ENCODE assay signal across 8 cellular contexts in the genomic region with DNA sequence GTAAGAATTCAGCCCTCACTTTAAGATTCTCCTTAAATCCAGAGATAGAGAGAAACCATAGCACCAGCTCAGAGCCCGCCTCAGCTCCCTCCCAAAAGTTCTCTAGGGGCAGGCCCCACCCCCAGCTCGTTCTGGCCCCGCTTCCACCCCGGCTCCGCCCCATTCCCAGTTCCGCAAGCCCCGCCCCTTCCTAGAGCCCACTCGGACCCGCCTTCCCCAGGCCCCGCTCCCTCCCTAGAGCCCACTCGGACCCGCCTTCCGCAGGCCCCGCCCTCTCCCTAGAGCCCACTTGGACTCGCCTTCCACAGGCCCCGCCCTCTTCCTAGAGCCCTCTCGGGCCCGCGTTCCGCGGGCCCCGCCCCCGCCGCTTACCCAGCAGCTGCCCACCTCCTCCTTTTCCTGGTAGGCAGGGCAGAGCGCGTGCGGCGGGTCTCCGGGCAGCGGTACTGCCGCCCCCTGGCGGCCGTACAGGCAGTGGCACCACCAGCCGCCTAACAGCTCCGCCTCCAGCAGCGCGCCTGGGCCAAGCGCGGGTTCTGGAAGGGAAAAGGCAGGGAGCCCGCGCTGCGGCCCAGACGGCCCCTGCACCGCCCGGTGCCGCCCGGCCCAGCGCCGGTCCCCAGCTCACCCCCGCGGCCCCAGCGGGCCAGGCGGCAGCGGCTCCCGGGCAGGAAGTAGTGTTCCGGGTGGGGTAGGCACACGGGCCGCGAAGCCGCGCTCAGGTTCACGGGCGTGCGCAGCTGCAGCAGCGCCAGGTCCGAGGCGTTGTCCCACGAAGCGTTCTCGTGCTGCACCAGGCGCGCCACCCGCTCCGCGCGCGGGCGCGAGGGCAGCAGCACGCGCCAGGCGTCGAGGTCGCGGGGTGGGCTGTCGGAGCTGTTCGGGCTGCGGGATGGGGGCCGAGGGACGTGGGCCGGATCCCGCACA. TPM values are rescaled to one million over a fixed set of nuclear protein-coding genes. Genes with fewer than 3 reads are reported as not detected.
DNase-seq lines count a peak whose midpoint lies in the region; ATAC-seq and TF ChIP-seq lines count a peak whose summit lies in the region.

No MANE protein-coding gene starts in this region.

- DNase-seq in Caki2 (ENCODE audit: low read depth) (peak; percentile 99), HUDEP-2 (lab: John Stamatoyannopoulos, UW; ENCODE audit: unreplicated experiment in 76 of 76) (peak in 75 of 76 experiments; percentile 77 to 100 (median 99)), NOMO-1 treated with DMSO at 0.1 percent for 48 hours (lab: John Stamatoyannopoulos, UW; ENCODE audit: unreplicated experiment) (peak; percentile 99), endodermal cell (peak; percentile 100)
- DNase-seq in activated CD8-positive, alpha-beta memory T cell treated with anti-CD3 and anti-CD28 coated beads, Interleukin-2, amount 10 ng/mL, durations not matched to agents 7 days and 5 days, result peak; percentile 100
- peak; percentile 89 for DNase-seq in stimulated activated CD8-positive, alpha-beta memory T cell treated with anti-CD3 and anti-CD28 coated beads, Interleukin-15, amount 100 ng/mL, for 24 hours (ENCODE audit: low read depth)

- H3K27ac ChIP-seq in endodermal cell (ENCODE audit: low read depth, low read length) (peak overlapping the region; percentile 19), mesodermal cell (ENCODE audit: low read depth, low read length, severe bottlenecking) (peak overlapping the region; percentile 73)

- H3K36me3 ChIP-seq in endodermal cell (ENCODE audit: control insufficient read depth, insufficient read depth, low read length) (no peaks in the 10 kb centered on the region), mesodermal cell (ENCODE audit: control insufficient read depth, insufficient read depth, low read length) (no peaks in the 10 kb centered on the region)

- no peaks in the 10 kb centered on the region for H3K9me3 ChIP-seq in endodermal cell (ENCODE audit: control insufficient read depth, low read length)
- H3K9me3 ChIP-seq in mesodermal cell (ENCODE audit: control insufficient read depth, low read length), result no peaks in the 10 kb centered on the region

- peak overlapping the region; percentile 85 for H3K27ac Mint-ChIP-seq in activated CD8-positive, alpha-beta memory T cell treated with anti-CD3 and anti-CD28 coated beads, Interleukin-2, amount 10 ng/mL, durations not matched to agents 7 days and 5 days
- H3K27ac Mint-ChIP-seq in endodermal cell, result peak overlapping the region; percentile 81

- peak overlapping the region; percentile 63 for H3K4me3 Mint-ChIP-seq in activated CD8-positive, alpha-beta memory T cell treated with anti-CD3 and anti-CD28 coated beads, Interleukin-2, amount 10 ng/mL, durations not matched to agents 7 days and 5 days
- H3K4me3 Mint-ChIP-seq in endodermal cell, result peak overlapping the region; percentile 37

- H3K4me1 ChIP-seq in endodermal cell (ENCODE audit: control insufficient read depth, insufficient read depth, low read length) (peaks cover 3% of the 10 kb centered on the region), mesodermal cell (ENCODE audit: control insufficient read depth, insufficient read depth, low read length, poor library complexity, severe bottlenecking) (peaks cover 14% of the 10 kb centered on the region)

- H3K4me3 ChIP-seq in endodermal cell (ENCODE audit: low read length), result peak overlapping the region; percentile 71
- H3K4me3 ChIP-seq in mesodermal cell (ENCODE audit: extremely low read depth, insufficient read depth, low read length, poor library complexity, severe bottlenecking), result peak overlapping the region; percentile 28

- no peaks in the 10 kb centered on the region for H3K36me3 Mint-ChIP-seq in activated CD8-positive, alpha-beta memory T cell treated with anti-CD3 and anti-CD28 coated beads, Interleukin-2, amount 10 ng/mL, durations not matched to agents 7 days and 5 days
- no peaks in the 10 kb centered on the region for H3K36me3 Mint-ChIP-seq in endodermal cell (ENCODE audit: low read depth)

- peak; percentile 84 for ATAC-seq in GM21390 (IDR thresholded peaks at IDR 0.05; ENCODE audit: unreplicated experiment)
- ATAC-seq in activated CD8-positive, alpha-beta memory T cell treated with anti-CD3 and anti-CD28 coated beads, Interleukin-2, amount 10 ng/mL, durations not matched to agents 7 days and 5 days, result peak; percentile 94

- WGBS in endodermal cell (ENCODE audit: insufficient coverage in 1 of 2, insufficient read length in 1 of 2), 2 experiments, result 22 to 54% methylated on average over 31 to 92 of the region's 92 CpGs
- 27 to 40% methylated on average over 37 to 86 of the region's 92 CpGs for WGBS in mesodermal cell (ENCODE audit: insufficient coverage in 2 of 2), 2 experiments

- in situ Hi-C loops in Caki2 (cut with HindIII; ENCODE audit: low pct_unique_long_range_greater_than_20kb, low sequenced_read_pairs), result no loop called here

- CTCF ChIA-PET in activated CD8-positive, alpha-beta memory T cell treated with anti-CD3 and anti-CD28 coated beads, Interleukin-2, amount 10 ng/mL, durations not matched to agents 7 days and 5 days (lab: Charles Lee), result interaction anchor here (0.6 to 2.8 kb wide), 49 partner anchors 9 to 328 kb away, joined by 3 to 35 read pairs (median 5); a partner anchor contains a TSS

- peaks cover 12% of the 10 kb centered on the region for H3K27me3 ChIP-seq in endodermal cell (ENCODE audit: control insufficient read depth, insufficient read depth, low read length, poor library complexity, severe bottlenecking)

- H3K9ac ChIP-seq in endodermal cell (ENCODE audit: extremely low read depth, low read length, poor library complexity, severe bottlenecking), result no peak overlapping the region

- no peaks in the 10 kb centered on the region for H3K9me3 Mint-ChIP-seq in activated CD8-positive, alpha-beta memory T cell treated with anti-CD3 and anti-CD28 coated beads, Interleukin-2, amount 10 ng/mL, durations not matched to agents 7 days and 5 days (ENCODE audit: low read depth)
- H3K9me3 Mint-ChIP-seq in endodermal cell, result no peaks in the 10 kb centered on the region

- H3K27me3 Mint-ChIP-seq in activated CD8-positive, alpha-beta memory T cell treated with anti-CD3 and anti-CD28 coated beads, Interleukin-2, amount 10 ng/mL, durations not matched to agents 7 days and 5 days, result peaks cover 3% of the 10 kb centered on the region
- H3K27me3 Mint-ChIP-seq in endodermal cell (ENCODE audit: insufficient read depth), result peaks cover 42% of the 10 kb centered on the region

- peaks cover 10% of the 10 kb centered on the region for H3K4me1 Mint-ChIP-seq in activated CD8-positive, alpha-beta memory T cell treated with anti-CD3 and anti-CD28 coated beads, Interleukin-2, amount 10 ng/mL, durations not matched to agents 7 days and 5 days
- peaks cover 12% of the 10 kb centered on the region for H3K4me1 Mint-ChIP-seq in endodermal cell

- peak; percentile 98 for TF ChIP-seq CTCF in endodermal cell (conservative IDR thresholded peaks at IDR 0.05)

RNA-seq across cellular contexts. Expression of a gene that starts 6.8 kb away (rescaled TPM):
- total RNA-seq in Caki2 (2014; rRNA removed; shearing (Covaris generic); ENCODE audit: low replicate concordance), result 2.9 and 4.4 TPM in 2 replicates
- total RNA-seq in activated CD8-positive, alpha-beta memory T cell treated with anti-CD3 and anti-CD28 coated beads, Interleukin-2, amount 10 ng/mL, durations not matched to agents 7 days and 5 days, result not detected
- 10 to 100 TPM; 79.7 to 80.1 TPM for total RNA-seq in endodermal cell
- polyA plus RNA-seq in endodermal cell (2013, experiment 1 of 2), result 22.8 TPM
- polyA plus RNA-seq in endodermal cell (2013, experiment 2 of 2), result 16.6 TPM
- polyA plus RNA-seq in mesodermal cell (2013, experiment 1 of 2), result 6.5 TPM
- 5.6 TPM for polyA plus RNA-seq in mesodermal cell (2013, experiment 2 of 2)

RNA-seq across cellular contexts. Expression of a gene that starts 7.5 kb away (rescaled TPM):
- total RNA-seq in Caki2 (2014; rRNA removed; shearing (Covaris generic); ENCODE audit: low replicate concordance), result 0.17 and 10.6 TPM in 2 replicates
- total RNA-seq in activated CD8-positive, alpha-beta memory T cell treated with anti-CD3 and anti-CD28 coated beads, Interleukin-2, amount 10 ng/mL, durations not matched to agents 7 days and 5 days, result under 1 TPM; 0.59 to 0.96 TPM
- total RNA-seq in endodermal cell, result under 1 TPM; 0.22 to 0.71 TPM
- polyA plus RNA-seq in endodermal cell (2013, experiment 1 of 2), result 0.46 TPM
- polyA plus RNA-seq in endodermal cell (2013, experiment 2 of 2), result 0.29 TPM
- 0.55 TPM for polyA plus RNA-seq in mesodermal cell (2013, experiment 1 of 2)
- 0.61 TPM for polyA plus RNA-seq in mesodermal cell (2013, experiment 2 of 2)

RNA-seq across cellular contexts. Expression of a gene that starts 24.9 kb away (rescaled TPM):
- 102 and 108 TPM in 2 replicates for total RNA-seq in Caki2 (2014; rRNA removed; shearing (Covaris generic); ENCODE audit: low replicate concordance)
- total RNA-seq in activated CD8-positive, alpha-beta memory T cell treated with anti-CD3 and anti-CD28 coated beads, Interleukin-2, amount 10 ng/mL, durations not matched to agents 7 days and 5 days, result 10 to 100 TPM; 54.8 to 56.1 TPM
- 10 to 100 TPM; 51.0 to 55.8 TPM for total RNA-seq in endodermal cell
- 71.1 TPM for polyA plus RNA-seq in endodermal cell (2013, experiment 1 of 2)
- polyA plus RNA-seq in endodermal cell (2013, experiment 2 of 2), result 61.7 TPM
- 51.6 TPM for polyA plus RNA-seq in mesodermal cell (2013, experiment 1 of 2)
- 46.8 TPM for polyA plus RNA-seq in mesodermal cell (2013, experiment 2 of 2)

RNA-seq across cellular contexts. Expression of a gene that starts 34.2 kb away (rescaled TPM):
- 68.7 and 83.0 TPM in 2 replicates for total RNA-seq in Caki2 (2014; rRNA removed; shearing (Covaris generic); ENCODE audit: low replicate concordance)
- 10 to 100 TPM; 34.7 to 35.4 TPM for total RNA-seq in activated CD8-positive, alpha-beta memory T cell treated with anti-CD3 and anti-CD28 coated beads, Interleukin-2, amount 10 ng/mL, durations not matched to agents 7 days and 5 days
- 10 to 100 TPM; 47.0 to 57.7 TPM for total RNA-seq in endodermal cell
- polyA plus RNA-seq in endodermal cell (2013, experiment 1 of 2), result 44.3 TPM
- 42.0 TPM for polyA plus RNA-seq in endodermal cell (2013, experiment 2 of 2)
- polyA plus RNA-seq in mesodermal cell (2013, experiment 1 of 2), result 57.2 TPM
- 51.7 TPM for polyA plus RNA-seq in mesodermal cell (2013, experiment 2 of 2)

RNA-seq across cellular contexts. Expression of a gene that starts 37.6 kb away (rescaled TPM):
- 15.3 and 34.6 TPM in 2 replicates for total RNA-seq in Caki2 (2014; rRNA removed; shearing (Covaris generic); ENCODE audit: low replicate concordance)
- total RNA-seq in activated CD8-positive, alpha-beta memory T cell treated with anti-CD3 and anti-CD28 coated beads, Interleukin-2, amount 10 ng/mL, durations not matched to agents 7 days and 5 days, result 100 to 1,000 TPM; 514 to 619 TPM
- 100 to 1,000 TPM; 698 to 827 TPM for total RNA-seq in endodermal cell
- polyA plus RNA-seq in endodermal cell (2013, experiment 1 of 2), result 472 TPM
- polyA plus RNA-seq in endodermal cell (2013, experiment 2 of 2), result 385 TPM
- polyA plus RNA-seq in mesodermal cell (2013, experiment 1 of 2), result 270 TPM
- polyA plus RNA-seq in mesodermal cell (2013, experiment 2 of 2), result 250 TPM

Comparison
In these comparisons a context has a peak if more than half of its experiments do, and no peak if none do; other contexts are left out.
1. Peak in every context shown above with its lines: DNase-seq, ATAC-seq, H3K4me3 ChIP-seq and H3K27ac ChIP-seq.
2. RNA of a gene that starts 6.8 kb away (total RNA-seq): 79.7 to 80.1 TPM in endodermal cell; 2.9 to 4.4 TPM in Caki2 and not detected in activated CD8-positive, alpha-beta memory T cell treated with anti-CD3 and anti-CD28 coated beads, Interleukin-2, amount 10 ng/mL, durations not matched to agents 7 days and 5 days; every median in the first group is over 10 times any median in the second.